In genomic region chr1:197013234-197013633, GRCh38 we compare ENCODE assay signal across 1 cellular context.
TF ChIP-seq lines count a peak whose summit lies in the region.

No MANE protein-coding gene starts in this region.

TF ChIP-seq in HepG2, 621 proteins besides CTCF, POLR2A, EP300 and RAD21:
- TF ChIP-seq ZNF574 (CRISPR knock-in tag; IDR thresholded peaks at IDR 0.05) = peak; percentile 96
- TF ChIP-seq POGZ (CRISPR knock-in tag; IDR thresholded peaks at IDR 0.05) = peak; percentile 63
- no peak for TF ChIP-seq ZFP91 (CRISPR knock-in tag; IDR thresholded peaks at IDR 0.05; ENCODE audit: borderline replicate concordance)
- no peak for TF ChIP-seq THYN1 (CRISPR knock-in tag; IDR thresholded peaks at IDR 0.05; ENCODE audit: borderline replicate concordance, low read depth)
- peak; percentile 90 for TF ChIP-seq ZMYM4 (CRISPR knock-in tag; IDR thresholded peaks at IDR 0.05)
